Comparison of ENCODE assay signal across 1 cellular context in the genomic region with DNA sequence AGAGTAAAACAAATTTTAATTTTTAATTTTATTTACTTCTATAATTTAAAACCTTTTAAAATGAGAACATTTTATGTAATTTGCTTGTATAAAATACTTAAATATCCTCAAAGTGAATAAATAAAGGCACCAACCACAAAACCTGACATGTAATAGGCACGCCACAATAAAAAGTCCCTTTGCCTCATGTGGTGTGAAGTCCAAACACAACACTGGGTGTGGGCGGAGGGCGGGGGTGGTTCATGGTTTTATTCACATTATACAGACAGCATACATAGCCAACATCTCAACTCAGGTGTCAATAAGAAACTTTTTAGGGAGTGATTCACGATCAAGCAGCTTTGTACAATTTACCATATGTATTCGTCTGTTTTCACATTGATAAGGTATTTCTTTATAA.
TF ChIP-seq lines count a peak whose summit lies in the region.

No MANE protein-coding gene starts in this region.

TF ChIP-seq in GM12878, 131 proteins besides CTCF, POLR2A, EP300 and RAD21:
- peak; percentile 50; the same call in 1 of the 2 replicates for TF ChIP-seq RUNX3 (IDR thresholded peaks at IDR 0.05; ENCODE audit: low read length)
- TF ChIP-seq, protein P1, sequence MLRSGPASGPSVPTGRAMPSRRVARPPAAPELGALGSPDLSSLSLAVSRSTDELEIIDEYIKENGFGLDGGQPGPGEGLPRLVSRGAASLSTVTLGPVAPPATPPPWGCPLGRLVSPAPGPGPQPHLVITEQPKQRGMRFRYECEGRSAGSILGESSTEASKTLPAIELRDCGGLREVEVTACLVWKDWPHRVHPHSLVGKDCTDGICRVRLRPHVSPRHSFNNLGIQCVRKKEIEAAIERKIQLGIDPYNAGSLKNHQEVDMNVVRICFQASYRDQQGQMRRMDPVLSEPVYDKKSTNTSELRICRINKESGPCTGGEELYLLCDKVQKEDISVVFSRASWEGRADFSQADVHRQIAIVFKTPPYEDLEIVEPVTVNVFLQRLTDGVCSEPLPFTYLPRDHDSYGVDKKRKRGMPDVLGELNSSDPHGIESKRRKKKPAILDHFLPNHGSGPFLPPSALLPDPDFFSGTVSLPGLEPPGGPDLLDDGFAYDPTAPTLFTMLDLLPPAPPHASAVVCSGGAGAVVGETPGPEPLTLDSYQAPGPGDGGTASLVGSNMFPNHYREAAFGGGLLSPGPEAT (IDR thresholded peaks at IDR 0.05; ENCODE audit: low read depth): peak; percentile 45; the same call in 1 of the 2 replicates
- TF ChIP-seq DPF2 (IDR thresholded peaks at IDR 0.05): peak; percentile 45
- TF ChIP-seq CHD2 (IDR thresholded peaks at IDR 0.05; ENCODE audit: borderline replicate concordance, low read depth, low read length): no peak
- TF ChIP-seq HDAC2 (IDR thresholded peaks at IDR 0.05): no peak
- peak in 1 of 2 experiments; percentile 39; a peak in 1 of 4 replicates for TF ChIP-seq BHLHE40 (IDR thresholded peaks at IDR 0.05; ENCODE audit: borderline replicate concordance in 1 of 2, low read depth in 2 of 2, low read length in 1 of 2)
- TF ChIP-seq, protein P2, sequence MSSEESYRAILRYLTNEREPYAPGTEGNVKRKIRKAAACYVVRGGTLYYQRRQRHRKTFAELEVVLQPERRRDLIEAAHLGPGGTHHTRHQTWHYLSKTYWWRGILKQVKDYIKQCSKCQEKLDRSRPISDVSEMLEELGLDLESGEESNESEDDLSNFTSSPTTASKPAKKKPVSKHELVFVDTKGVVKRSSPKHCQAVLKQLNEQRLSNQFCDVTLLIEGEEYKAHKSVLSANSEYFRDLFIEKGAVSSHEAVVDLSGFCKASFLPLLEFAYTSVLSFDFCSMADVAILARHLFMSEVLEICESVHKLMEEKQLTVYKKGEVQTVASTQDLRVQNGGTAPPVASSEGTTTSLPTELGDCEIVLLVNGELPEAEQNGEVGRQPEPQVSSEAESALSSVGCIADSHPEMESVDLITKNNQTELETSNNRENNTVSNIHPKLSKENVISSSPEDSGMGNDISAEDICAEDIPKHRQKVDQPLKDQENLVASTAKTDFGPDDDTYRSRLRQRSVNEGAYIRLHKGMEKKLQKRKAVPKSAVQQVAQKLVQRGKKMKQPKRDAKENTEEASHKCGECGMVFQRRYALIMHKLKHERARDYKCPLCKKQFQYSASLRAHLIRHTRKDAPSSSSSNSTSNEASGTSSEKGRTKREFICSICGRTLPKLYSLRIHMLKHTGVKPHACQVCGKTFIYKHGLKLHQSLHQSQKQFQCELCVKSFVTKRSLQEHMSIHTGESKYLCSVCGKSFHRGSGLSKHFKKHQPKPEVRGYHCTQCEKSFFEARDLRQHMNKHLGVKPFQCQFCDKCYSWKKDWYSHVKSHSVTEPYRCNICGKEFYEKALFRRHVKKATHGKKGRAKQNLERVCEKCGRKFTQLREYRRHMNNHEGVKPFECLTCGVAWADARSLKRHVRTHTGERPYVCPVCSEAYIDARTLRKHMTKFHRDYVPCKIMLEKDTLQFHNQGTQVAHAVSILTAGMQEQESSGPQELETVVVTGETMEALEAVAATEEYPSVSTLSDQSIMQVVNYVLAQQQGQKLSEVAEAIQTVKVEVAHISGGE (CRISPR knock-in tag; IDR thresholded peaks at IDR 0.05): no peak
- TF ChIP-seq BACH1 (IDR thresholded peaks at IDR 0.05; ENCODE audit: borderline replicate concordance): no peak
- TF ChIP-seq MTA2 (IDR thresholded peaks at IDR 0.05; ENCODE audit: low read depth): peak; percentile 35; the same call in 1 of the 2 replicates
- TF ChIP-seq, protein P3, sequence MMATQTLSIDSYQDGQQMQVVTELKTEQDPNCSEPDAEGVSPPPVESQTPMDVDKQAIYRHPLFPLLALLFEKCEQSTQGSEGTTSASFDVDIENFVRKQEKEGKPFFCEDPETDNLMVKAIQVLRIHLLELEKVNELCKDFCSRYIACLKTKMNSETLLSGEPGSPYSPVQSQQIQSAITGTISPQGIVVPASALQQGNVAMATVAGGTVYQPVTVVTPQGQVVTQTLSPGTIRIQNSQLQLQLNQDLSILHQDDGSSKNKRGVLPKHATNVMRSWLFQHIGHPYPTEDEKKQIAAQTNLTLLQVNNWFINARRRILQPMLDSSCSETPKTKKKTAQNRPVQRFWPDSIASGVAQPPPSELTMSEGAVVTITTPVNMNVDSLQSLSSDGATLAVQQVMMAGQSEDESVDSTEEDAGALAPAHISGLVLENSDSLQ (IDR thresholded peaks at IDR 0.05): no peak
- TF ChIP-seq, protein P4, sequence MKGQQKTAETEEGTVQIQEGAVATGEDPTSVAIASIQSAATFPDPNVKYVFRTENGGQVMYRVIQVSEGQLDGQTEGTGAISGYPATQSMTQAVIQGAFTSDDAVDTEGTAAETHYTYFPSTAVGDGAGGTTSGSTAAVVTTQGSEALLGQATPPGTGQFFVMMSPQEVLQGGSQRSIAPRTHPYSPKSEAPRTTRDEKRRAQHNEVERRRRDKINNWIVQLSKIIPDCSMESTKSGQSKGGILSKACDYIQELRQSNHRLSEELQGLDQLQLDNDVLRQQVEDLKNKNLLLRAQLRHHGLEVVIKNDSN (IDR thresholded peaks at IDR 0.05; ENCODE audit: borderline replicate concordance, extremely low read length, insufficient read depth, low read depth, low read length): no peak
- TF ChIP-seq ATF7 (IDR thresholded peaks at IDR 0.05; ENCODE audit: low read depth): peak; percentile 48; the same call in 1 of the 2 replicates
- peak; percentile 56; the same call in 1 of the 2 replicates for TF ChIP-seq BMI1 (IDR thresholded peaks at IDR 0.05; ENCODE audit: borderline replicate concordance)
- TF ChIP-seq ZBED1 (IDR thresholded peaks at IDR 0.05; ENCODE audit: borderline replicate concordance): no peak
- TF ChIP-seq EGR1 (IDR thresholded peaks at IDR 0.05; ENCODE audit: borderline replicate concordance in 1 of 2, low read depth in 2 of 2, low read length in 2 of 2): peak in 1 of 2 experiments; percentile 73; a peak in 1 of 3 replicates
- TF ChIP-seq YY1 (IDR thresholded peaks at IDR 0.05; ENCODE audit: low read depth, low read length): no peak
TF ChIP-seq in GM12878: peak in this region for 8.
